In the genomic region with DNA sequence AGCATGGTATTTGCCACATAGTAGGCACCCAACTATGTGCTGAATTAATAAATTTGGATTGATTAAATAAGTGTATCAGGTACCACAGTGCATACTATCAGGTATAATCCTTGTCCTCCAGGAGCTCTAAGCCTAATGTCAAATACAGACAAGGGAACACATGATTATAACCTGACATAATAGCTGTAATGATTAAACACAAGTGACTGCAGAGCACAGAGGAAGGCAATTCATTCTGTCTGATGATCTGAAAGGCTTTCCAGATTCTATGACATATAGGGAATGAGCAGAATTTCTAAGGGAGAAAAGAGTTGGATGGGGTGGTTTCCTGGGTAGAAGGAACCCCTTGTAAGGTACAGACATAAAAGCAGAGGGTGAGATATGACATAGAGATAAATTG, we compare ENCODE assay signal across 30 cellular contexts.
"Had no signal": no experiment of that assay in that cellular context is flagged by ENCODE, and none has a peak within 500 bp of the region (broad histone marks: within the 10 kb centered on the region; RNA-seq: fewer than 3 reads in every experiment).

No MANE protein-coding gene starts in this region.

- H3K4me3 ChIP-seq: adrenal gland, ascending aorta, body of pancreas, breast epithelium, cardiac muscle cell had no signal

- DNase-seq: activated effector memory CD4-positive, alpha-beta T cell treated with anti-CD3 and anti-CD28 coated beads, Interleukin-2, amount 50 U/mL, for 16 hours; activated effector memory CD4-positive, alpha-beta T cell treated with Interleukin-2 at 50 U/mL for 16 hours; activated gamma-delta T cell; activated gamma-delta T cell treated with Interleukin-2 at 50 U/mL for 16 hours; activated naive CD4-positive, alpha-beta T cell; activated naive CD4-positive, alpha-beta T cell treated with anti-CD3 and anti-CD28 coated beads for 36 hours; activated naive CD4-positive, alpha-beta T cell treated with anti-CD3 and anti-CD28 coated beads, Interleukin-2, amount 10 ng/mL, durations not matched to agents 7 days and 5 days; activated naive CD4-positive, alpha-beta T cell treated with anti-CD3 and anti-CD28 coated beads, Interleukin-2, amount 50 U/mL, for 16 hours; activated naive CD4-positive, alpha-beta T cell treated with Interleukin-2 at 50 U/mL for 16 hours; activated naive CD8-positive, alpha-beta T cell treated with anti-CD3 and anti-CD28 coated beads for 36 hours; activated naive CD8-positive, alpha-beta T cell treated with anti-CD3 and anti-CD28 coated beads, Interleukin-2, amount 10 ng/mL, durations not matched to agents 7 days and 5 days; activated naive CD8-positive, alpha-beta T cell treated with anti-CD3 and anti-CD28 coated beads, Interleukin-2, amount 50 U/mL, for 24 hours; activated T-cell treated with anti-CD3 and anti-CD28 coated beads, Interleukin-2, amount 50 U/mL, for 1 hour; activated T-cell treated with anti-CD3 and anti-CD28 coated beads, Interleukin-2, amount 50 U/mL, for 24 hours; activated T-cell treated with anti-CD3 and anti-CD28 coated beads, Interleukin-2, amount 50 U/mL, for 4 hours; activated T-cell treated with anti-CD3 and anti-CD28 coated beads, Interleukin-2, amount 50 U/mL, for 48 hours; activated T-cell treated with anti-CD3 and anti-CD28 coated beads, Interleukin-2, amount 50 U/mL, for 72 hours; adrenal gland; amniotic stem cell; amygdala; anterior cingulate cortex; aorta; body of pancreas; brain microvascular endothelial cell; caudate nucleus; central memory CD4-positive, alpha-beta T cell; cerebellar nuclear complex had no signal

- H3K36me3 ChIP-seq: adrenal gland, ascending aorta, brain microvascular endothelial cell, breast epithelium, cardiac muscle cell had no signal

- H3K27ac ChIP-seq: adrenal gland, ascending aorta, body of pancreas, brain microvascular endothelial cell, breast epithelium, cardiac muscle cell had no signal

- H3K27me3 ChIP-seq: adrenal gland, ascending aorta, body of pancreas, brain microvascular endothelial cell, breast epithelium, cardiac muscle cell had no signal

- H3K9me3 ChIP-seq: adrenal gland, ascending aorta, body of pancreas, breast epithelium had no signal
